In genomic region chr7:139095194-139095659, GRCh38 we compare ENCODE assay signal across 8 cellular contexts. TPM values are rescaled to one million over a fixed set of nuclear protein-coding genes. Genes with fewer than 3 reads are reported as not detected.
A peak's percentile ranks its signal among the peaks of the same experiment; 100 is the strongest.
DNase-seq lines count a peak whose midpoint lies in the region; ATAC-seq, FAIRE-seq and TF ChIP-seq lines count a peak whose summit lies in the region.

No MANE protein-coding gene starts in this region.

- intact Hi-C loops in activated B cell treated with CpG ODN at 0.5 μM for 24 hours (cut with micrococcal nuclease) = loop anchor here (1.0 to 2.0 kb wide), 7 partner anchors 9 to 136 kb away; partner anchors contain the start of genes UBN2 and ZC3HAV1

- peak overlapping the region; percentile 94 for H3K27ac Mint-ChIP-seq in activated B cell treated with CpG ODN at 0.5 μM for 24 hours

- DNase-seq in activated B cell treated with CpG ODN at 0.5 μM for 24 hours (peak; percentile 44), H54 (ENCODE audit: insufficient read length, low spot score) (no peak), NCI-H1105 treated with DMSO at 0.1 percent for 48 hours (lab: John Stamatoyannopoulos, UW) (no peak)
- DNase-seq in effector memory CD4-positive, alpha-beta T cell = peak; percentile 78 to 83 (median 78)
- peak; percentile 63 for DNase-seq in stimulated activated CD8-positive, alpha-beta memory T cell treated with anti-CD3 and anti-CD28 coated beads, Interleukin-12 subunit alpha, Interleukin-12 subunit beta, amount 100 ng/mL, for 1 hour (ENCODE audit: low read depth)

- H3K27me3 Mint-ChIP-seq in activated B cell treated with CpG ODN at 0.5 μM for 24 hours = no peaks in the 10 kb centered on the region

- no peaks in the 10 kb centered on the region for H3K27me3 ChIP-seq in BLaER1 treated with 17β-estradiol and CSF1 and Interleukin-3, amounts not matched to agents 10 nM and 100 nM
- no peaks in the 10 kb centered on the region for H3K27me3 ChIP-seq in effector memory CD4-positive, alpha-beta T cell (replicated peaks; ENCODE audit: control insufficient read depth, insufficient read depth, low read length, poor library complexity, severe bottlenecking)

- H3K4me3 ChIP-seq in BLaER1 treated with 17β-estradiol and CSF1 and Interleukin-3, amounts not matched to agents 10 nM and 100 nM = peak overlapping the region; percentile 5 to 43 (median 30); a peak in 15 of 20 replicates
- peak overlapping the region; percentile 46 for H3K4me3 ChIP-seq in effector memory CD4-positive, alpha-beta T cell (ENCODE audit: insufficient read depth, low read depth, low read length, poor library complexity, severe bottlenecking)

- H3K4me2 ChIP-seq in BLaER1 treated with 17β-estradiol and CSF1 and Interleukin-3, amounts not matched to agents 10 nM and 100 nM = peak overlapping the region; percentile 70 to 88 (median 83)

- peak overlapping the region; percentile 6 to 82 (median 70); a peak in 21 of 22 replicates for H3K27ac ChIP-seq in BLaER1 treated with 17β-estradiol and CSF1 and Interleukin-3, amounts not matched to agents 10 nM and 100 nM
- peak overlapping the region; percentile 77 for H3K27ac ChIP-seq in effector memory CD4-positive, alpha-beta T cell (ENCODE audit: insufficient read depth, low read length, poor library complexity, severe bottlenecking)

- H3K9ac ChIP-seq in BLaER1 treated with 17β-estradiol and CSF1 and Interleukin-3, amounts not matched to agents 10 nM and 100 nM = peak overlapping the region in 10 of 11 experiments; percentile 13 to 67 (median 52); a peak in 15 of 22 replicates

- H3K4me1 Mint-ChIP-seq in activated B cell treated with CpG ODN at 0.5 μM for 24 hours = peaks cover 78% of the 10 kb centered on the region

- no peak for TF ChIP-seq CTCF in activated B cell treated with CpG ODN at 0.5 μM for 24 hours (IDR thresholded peaks at IDR 0.05)

- peaks cover 25 to 97% (median 84%) of the 10 kb centered on the region in 11 experiments for H4K20me1 ChIP-seq in BLaER1 treated with 17β-estradiol and CSF1 and Interleukin-3, amounts not matched to agents 10 nM and 100 nM

- POLR2A ChIA-PET in activated B cell treated with CpG ODN at 0.5 μM for 24 hours (lab: Charles Lee) = interaction anchor here (0.6 to 3.2 kb wide), 12 partner anchors 9 to 1477 kb away, joined by 3 to 54 read pairs (median 8); partner anchors contain the start of genes LUC7L2 and ZC3HAV1

- H3K4me1 ChIP-seq in BLaER1 treated with 17β-estradiol and CSF1 and Interleukin-3, amounts not matched to agents 10 nM and 100 nM = peaks cover 52 to 88% (median 56%) of the 10 kb centered on the region in 10 experiments
- peaks cover 77% of the 10 kb centered on the region for H3K4me1 ChIP-seq in effector memory CD4-positive, alpha-beta T cell (ENCODE audit: control insufficient read depth, insufficient read depth, low read length, poor library complexity, severe bottlenecking)

- FAIRE-seq in H54 (lab: Jason Lieb, UNC) = no peak

- H3K9me3 Mint-ChIP-seq in activated B cell treated with CpG ODN at 0.5 μM for 24 hours = no peaks in the 10 kb centered on the region

- H3K36me3 ChIP-seq in BLaER1 treated with 17β-estradiol and CSF1 and Interleukin-3, amounts not matched to agents 10 nM and 100 nM = peaks cover 52 to 96% (median 81%) of the 10 kb centered on the region in 11 experiments
- peaks cover 7% of the 10 kb centered on the region for H3K36me3 ChIP-seq in effector memory CD4-positive, alpha-beta T cell (ENCODE audit: control insufficient read depth, insufficient read depth, low read length)

- CTCF ChIA-PET in activated B cell treated with CpG ODN at 0.5 μM for 24 hours (lab: Charles Lee) = interaction anchor here (1.1 to 2.8 kb wide), 3 partner anchors 20 to 37 kb away, joined by 3 to 14 read pairs (median 9); no protein-coding TSS in a partner anchor

- H3K4me3 Mint-ChIP-seq in activated B cell treated with CpG ODN at 0.5 μM for 24 hours = peak overlapping the region; percentile 63

- TF ChIP-seq POLR2A in H54 (IDR thresholded peaks at IDR 0.05; ENCODE audit: low read depth, low read length) = no peak

- peak; percentile 97 for ATAC-seq in GM19463 (IDR thresholded peaks at IDR 0.05; ENCODE audit: unreplicated experiment)
- ATAC-seq in HG03521 (IDR thresholded peaks at IDR 0.05; ENCODE audit: unreplicated experiment) = peak; percentile 100
- ATAC-seq in activated B cell treated with CpG ODN at 0.5 μM for 24 hours (ENCODE audit: low read depth) = peak; percentile 96

- peaks cover 53% of the 10 kb centered on the region for H3K36me3 Mint-ChIP-seq in activated B cell treated with CpG ODN at 0.5 μM for 24 hours (ENCODE audit: low read depth)

- peaks cover 11 to 47% (median 31%) of the 10 kb centered on the region in 11 experiments; a peak in 21 of 22 replicates for H3K9me3 ChIP-seq in BLaER1 treated with 17β-estradiol and CSF1 and Interleukin-3, amounts not matched to agents 10 nM and 100 nM (replicated peaks in 1 of 11)
- H3K9me3 ChIP-seq in effector memory CD4-positive, alpha-beta T cell (ENCODE audit: control insufficient read depth, low read length) = no peaks in the 10 kb centered on the region

RNA-seq across cellular contexts. Expression of gene ZC3HAV1, which starts 14.3 kb away (rescaled TPM):
- total RNA-seq in activated B cell treated with CpG ODN at 0.5 μM for 24 hours = 76.3 and 80.7 TPM in 2 replicates

RNA-seq across cellular contexts. Expression of gene ZC3HAV1L, which starts 59.4 kb away (rescaled TPM):
- total RNA-seq in activated B cell treated with CpG ODN at 0.5 μM for 24 hours = 1.6 and 1.8 TPM in 2 replicates

Comparison
In these comparisons a context has a peak if more than half of its experiments do, and no peak if none do; other contexts are left out.
1. DNase-seq: peak in activated B cell treated with CpG ODN at 0.5 μM for 24 hours (single experiment), effector memory CD4-positive, alpha-beta T cell (3 of 3) and stimulated activated CD8-positive, alpha-beta memory T cell treated with anti-CD3 and anti-CD28 coated beads, Interleukin-12 subunit alpha, Interleukin-12 subunit beta, amount 100 ng/mL, for 1 hour (single experiment); none in H54 (single experiment) and NCI-H1105 treated with DMSO at 0.1 percent for 48 hours (single experiment).
2. Peak in every context shown above with its lines, with median percentiles within 50 percentile points of each other: ATAC-seq.